ENCODE assay signal across 14 cellular contexts in the genomic region with DNA sequence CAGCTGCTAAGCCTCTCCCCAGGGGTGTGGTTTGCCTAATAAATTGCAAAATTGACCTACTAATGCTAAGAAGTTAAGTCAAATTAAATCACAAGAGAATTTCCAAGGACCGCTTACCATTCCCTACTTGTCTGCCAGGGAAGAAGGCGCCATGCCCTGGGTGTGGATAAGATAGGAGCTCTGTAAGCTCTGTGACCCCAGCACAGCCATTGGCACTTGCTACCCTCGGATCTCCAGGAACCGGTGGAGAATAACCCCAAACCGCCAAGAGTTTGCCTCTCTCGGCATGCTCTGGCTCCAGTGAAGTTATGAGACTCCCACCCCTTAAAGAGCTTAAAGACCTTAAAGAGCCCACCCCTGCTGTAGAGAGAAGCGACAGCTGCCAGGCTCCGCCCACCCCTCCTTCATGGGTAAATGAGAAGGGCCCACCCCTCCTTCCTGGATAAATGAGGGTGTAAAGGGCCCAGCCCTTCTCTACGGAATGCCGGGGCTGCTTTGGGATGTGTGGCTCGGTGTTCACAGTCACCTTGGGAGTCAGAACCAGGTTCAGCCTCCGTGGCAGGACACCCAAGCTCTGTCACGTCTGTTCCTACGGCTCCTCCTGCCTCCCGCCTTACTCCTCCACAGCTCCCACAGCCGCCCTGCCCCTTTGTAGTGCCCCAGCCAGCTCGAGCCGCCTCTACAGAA. TPM values are rescaled to one million over a fixed set of nuclear protein-coding genes. Genes with fewer than 3 reads are reported as not detected.
DNase-seq lines count a peak whose midpoint lies in the region; ATAC-seq, FAIRE-seq and TF ChIP-seq lines count a peak whose summit lies in the region.
"Had no signal": no experiment of that assay in that cellular context is flagged by ENCODE, and none has a peak within 500 bp of the region (broad histone marks: within the 10 kb centered on the region; RNA-seq: fewer than 3 reads in every experiment).

No MANE protein-coding gene starts in this region.

- dilution Hi-C loops in endothelial cell of umbilical vein (cut with MboI; ENCODE audit: extremely low pct_ligation_motif_present, low sequenced_read_pairs): no loop called here

- H3K4me2 ChIP-seq in endothelial cell of umbilical vein (ENCODE audit: insufficient read depth, low read length): no peak overlapping the region
- H3K4me2 ChIP-seq: A549, SK-N-SH had no signal

- H2AFZ ChIP-seq in endothelial cell of umbilical vein (ENCODE audit: low read depth, low read length): peak overlapping the region; percentile 45

- H3K4me3 ChIP-seq in endothelial cell of umbilical vein (replicated peaks in 1 of 3; ENCODE audit: insufficient read depth in 1 of 3, low read depth in 1 of 3, low read length in 3 of 3): no peak overlapping the region
- H3K4me3 ChIP-seq in left lung: no peak overlapping the region
- H3K4me3 ChIP-seq in suprapubic skin: no peak overlapping the region
- H3K4me3 ChIP-seq: A549, GM12878 had no signal

- H3K27ac ChIP-seq in endothelial cell of umbilical vein (ENCODE audit: insufficient read depth, low read depth, low read length) (no peak overlapping the region), left lung (no peak overlapping the region), suprapubic skin (peak overlapping the region; percentile 36)
- H3K27ac ChIP-seq: A549 had no signal

- TF ChIP-seq CTCF in endothelial cell of umbilical vein (IDR thresholded peaks at IDR 0.05; ENCODE audit: extremely low read depth in 1 of 2, insufficient read depth in 1 of 2, low read depth in 1 of 2, low read length in 2 of 2) (no peak), left lung (IDR thresholded peaks at IDR 0.05) (no peak), suprapubic skin (IDR thresholded peaks at IDR 0.05) (no peak)

- H3K9me3 ChIP-seq in endothelial cell of umbilical vein (replicated peaks; ENCODE audit: control insufficient read depth, insufficient read depth, low read length) (no peaks in the 10 kb centered on the region), left lung (no peaks in the 10 kb centered on the region), suprapubic skin (no peaks in the 10 kb centered on the region)
- H3K9me3 ChIP-seq: A549, SK-N-SH had no signal

- POLR2A ChIA-PET in endothelial cell of umbilical vein (lab: Charles Lee): no interaction called here

- TF ChIP-seq EP300 in suprapubic skin (IDR thresholded peaks at IDR 0.05): no peak

- TF ChIP-seq POLR2A in endothelial cell of umbilical vein (IDR thresholded peaks at IDR 0.05; ENCODE audit: low read depth, low read length): no peak
- TF ChIP-seq POLR2A in suprapubic skin (IDR thresholded peaks at IDR 0.05): no peak

- H3K4me1 ChIP-seq in endothelial cell of umbilical vein (ENCODE audit: control insufficient read depth, extremely low read depth, insufficient read depth, low read length): peaks cover 5% of the 10 kb centered on the region
- H3K4me1 ChIP-seq in left lung: peaks cover 10 to 20% of the 10 kb centered on the region in 2 donors
- peaks cover 45% of the 10 kb centered on the region for H3K4me1 ChIP-seq in suprapubic skin

- H3K36me3 ChIP-seq in endothelial cell of umbilical vein (ENCODE audit: control insufficient read depth in 2 of 2, extremely low read depth in 1 of 2, insufficient read depth in 2 of 2, low read length in 2 of 2): no peaks in the 10 kb centered on the region
- H3K36me3 ChIP-seq in left lung: no peaks in the 10 kb centered on the region
- no peaks in the 10 kb centered on the region for H3K36me3 ChIP-seq in suprapubic skin

- peak; percentile 74 for ATAC-seq in left lung
- ATAC-seq: A549, GM12878, HCT116 had no signal

- H4K20me1 ChIP-seq in endothelial cell of umbilical vein (replicated peaks; ENCODE audit: control insufficient read depth, extremely low read depth, insufficient read depth, low read length): no peaks in the 10 kb centered on the region

- CTCF ChIA-PET in endothelial cell of umbilical vein (lab: Charles Lee): interaction anchor here (0.7 to 1.0 kb wide), 2 partner anchors 13 to 248 kb away, joined by 3 read pairs; no protein-coding TSS in a partner anchor

- no peak for FAIRE-seq in endothelial cell of umbilical vein (lab: Jason Lieb, UNC)
- FAIRE-seq: A549, D721Med, GM12878 had no signal

- no peaks in the 10 kb centered on the region for H3K9me1 ChIP-seq in endothelial cell of umbilical vein (replicated peaks; ENCODE audit: control insufficient read depth, extremely low read depth, insufficient read depth, low read length)

- intact Hi-C loops in endothelial cell of umbilical vein (cut with micrococcal nuclease): no loop called here
- intact Hi-C loops in left lung (cut with DNase I): loop anchor here (5.0 to 10.0 kb wide), 2 partner anchors 215 to 223 kb away; no protein-coding TSS in a partner anchor

- BruUV-seq in endothelial cell of umbilical vein (replicated peaks; lab: Mats Ljungman, UMichigan): no TSS peak

- no peak overlapping the region for H3K9ac ChIP-seq in endothelial cell of umbilical vein (replicated peaks; ENCODE audit: extremely low read depth, insufficient read depth, low read length)
- H3K9ac ChIP-seq: SK-N-SH had no signal

- 24% methylated on average over 12 of the region's 18 CpGs for WGBS in suprapubic skin

- peaks cover 6 to 11% of the 10 kb centered on the region in 2 experiments for H3K27me3 ChIP-seq in endothelial cell of umbilical vein (ENCODE audit: control insufficient read depth in 2 of 2, insufficient read depth in 2 of 2, low read length in 2 of 2)
- H3K27me3 ChIP-seq in left lung: peaks cover 0 to 12% of the 10 kb centered on the region in 2 donors
- H3K27me3 ChIP-seq in suprapubic skin: no peaks in the 10 kb centered on the region

- no peaks in the 10 kb centered on the region for H3K79me2 ChIP-seq in endothelial cell of umbilical vein (ENCODE audit: control insufficient read depth, insufficient read depth, low read length)

- DNase-seq in NCI-H1436 (lab: John Stamatoyannopoulos, UW): peak; percentile 4
- DNase-seq in NCI-H1436 treated with DMSO at 0.1 percent for 48 hours (lab: John Stamatoyannopoulos, UW): no peak
- DNase-seq in endothelial cell of umbilical vein (ENCODE audit: low read depth, low spot score): no peak
- peak; percentile 77 to 82 for DNase-seq in left lung
- DNase-seq in suprapubic skin (ENCODE audit: low spot score in 2 of 2): no peak
- no peak for DNase-seq in activated CD4-positive, CD25-positive, alpha-beta regulatory T cell (lab: John Stamatoyannopoulos, UW)
- no peak for DNase-seq in SKM-1 (lab: John Stamatoyannopoulos, UW; ENCODE audit: unreplicated experiment)
- DNase-seq in activated CD4-positive, alpha-beta T cell treated with anti-CD3 and anti-CD28 coated beads, Interleukin-2, amount 50 U/mL, for 48 hours: no peak
- DNase-seq: stimulated activated CD4-positive, alpha-beta T cell treated with anti-CD3 and anti-CD28 coated beads, Interleukin-4, amount 100 ng/mL, for 4 hours had no signal

TF ChIP-seq in endothelial cell of umbilical vein, 7 proteins besides CTCF, POLR2A, EP300 and RAD21:
- TF ChIP-seq JUN (IDR thresholded peaks at IDR 0.05; ENCODE audit: borderline replicate concordance, insufficient read depth, insufficient read length, low read depth): no peak
- peak; percentile 41 for TF ChIP-seq EZH2 (IDR thresholded peaks at IDR 0.05; ENCODE audit: borderline replicate concordance, low read depth, low read length, severe bottlenecking)

RNA-seq across cellular contexts. Expression of gene NEURL1B, which starts 59.1 kb away (rescaled TPM):
- total RNA-seq in endothelial cell of umbilical vein (0.90 and 1.6 TPM in 2 replicates), left lung (10 to 100 TPM; 11.8 to 22.0 TPM), suprapubic skin (10 to 100 TPM; 18.5 to 40.9 (median 30.4) TPM)
- polyA plus RNA-seq in endothelial cell of umbilical vein: 0.40 and 0.44 TPM in 2 replicates
- polyA plus RNA-seq in endothelial cell of umbilical vein (2011; cell fraction: cytosol; rRNA removed): 0.35 and 0.63 TPM in 2 replicates
- 1.1 and 1.6 TPM in 2 replicates for polyA plus RNA-seq in endothelial cell of umbilical vein (2011; cell fraction: nucleus; rRNA removed)
- 0.24 and 0.25 TPM in 2 replicates for polyA plus RNA-seq in endothelial cell of umbilical vein (2012)
- polyA minus RNA-seq in endothelial cell of umbilical vein: 0.45 and 0.90 TPM in 2 replicates
- polyA minus RNA-seq in endothelial cell of umbilical vein (2011; cell fraction: cytosol; rRNA and poly(A)+ RNA removed): 1.2 TPM
- polyA minus RNA-seq in endothelial cell of umbilical vein (2011; cell fraction: nucleus; rRNA and poly(A)+ RNA removed): 0.43 and 0.77 TPM in 2 replicates

Comparison
In these comparisons a context has a peak if more than half of its experiments do, and no peak if none do; other contexts are left out.
1. DNase-seq: peak in NCI-H1436 (single experiment) and left lung (2 of 2); none in NCI-H1436 treated with DMSO at 0.1 percent for 48 hours (single experiment), endothelial cell of umbilical vein (single experiment), suprapubic skin (0 of 2), activated CD4-positive, CD25-positive, alpha-beta regulatory T cell (0 of 4), SKM-1 (single experiment) and activated CD4-positive, alpha-beta T cell treated with anti-CD3 and anti-CD28 coated beads, Interleukin-2, amount 50 U/mL, for 48 hours (0 of 2).